ENCODE assay signal across 13 cellular contexts in the genomic region with DNA sequence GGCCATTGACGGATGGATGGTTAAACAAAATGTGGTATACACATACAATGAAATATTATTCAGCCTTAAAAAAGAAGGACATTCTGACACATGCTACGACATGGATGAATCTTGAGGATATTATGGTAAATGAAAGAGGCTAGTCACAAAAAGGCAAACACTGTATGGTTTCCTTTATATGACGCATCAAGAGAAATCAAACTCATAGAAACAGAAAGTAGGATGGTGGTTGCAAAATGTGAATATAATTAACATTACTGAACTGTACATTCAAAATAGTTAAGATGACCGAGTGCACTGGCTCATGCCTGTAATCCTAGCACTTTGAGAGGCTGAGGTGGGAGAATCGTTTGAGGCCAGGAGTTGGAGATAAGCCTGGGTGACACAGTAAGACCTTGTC.
"Had no signal": no experiment of that assay in that cellular context is flagged by ENCODE, and none has a peak within 500 bp of the region (broad histone marks: within the 10 kb centered on the region; RNA-seq: fewer than 3 reads in every experiment).

No MANE protein-coding gene starts in this region.

- DNase-seq: activated effector memory CD4-positive, alpha-beta T cell treated with anti-CD3 and anti-CD28 coated beads, Interleukin-2, amount 50 U/mL, for 16 hours; colonic mucosa; effector CD4-positive, alpha-beta T cell; esophagus squamous epithelium; mesendoderm; nucleus accumbens; stimulated activated CD4-positive, alpha-beta T cell treated with anti-CD3 and anti-CD28 coated beads, Interleukin-2, amount 100 ng/mL, for 48 hours; stimulated activated naive B cell treated with anti-CD40 and anti-IgM and Interleukin-4, amounts not matched to agents 10 μg/mL and 1 μg/mL and 100 μg/mL, for 72 hours; substantia nigra had no signal

- FAIRE-seq: endothelial cell of umbilical vein had no signal

- H3K27me3 ChIP-seq: colonic mucosa had no signal

- H3K4me1 Mint-ChIP-seq: nephron; stimulated activated naive B cell treated with anti-CD40 and anti-IgM and Interleukin-4, amounts not matched to agents 10 μg/mL and 1 μg/mL and 100 μg/mL, for 72 hours had no signal

- H3K4me3 Mint-ChIP-seq: nephron; stimulated activated naive B cell treated with anti-CD40 and anti-IgM and Interleukin-4, amounts not matched to agents 10 μg/mL and 1 μg/mL and 100 μg/mL, for 72 hours had no signal

- H3K4me3 ChIP-seq: colonic mucosa, esophagus squamous epithelium, tibial nerve had no signal

- ATAC-seq: Right ventricle myocardium inferior; stimulated activated naive B cell treated with anti-CD40 and anti-IgM and Interleukin-4, amounts not matched to agents 10 μg/mL and 1 μg/mL and 100 μg/mL, for 72 hours had no signal

- H3K27ac Mint-ChIP-seq: nephron; stimulated activated naive B cell treated with anti-CD40 and anti-IgM and Interleukin-4, amounts not matched to agents 10 μg/mL and 1 μg/mL and 100 μg/mL, for 72 hours had no signal

- H3K36me3 Mint-ChIP-seq: stimulated activated naive B cell treated with anti-CD40 and anti-IgM and Interleukin-4, amounts not matched to agents 10 μg/mL and 1 μg/mL and 100 μg/mL, for 72 hours had no signal

- H3K4me1 ChIP-seq: colonic mucosa, esophagus squamous epithelium, tibial nerve had no signal

- H3K36me3 ChIP-seq: colonic mucosa, esophagus squamous epithelium, tibial nerve had no signal

- H3K9me3 ChIP-seq: colonic mucosa, esophagus squamous epithelium, tibial nerve had no signal

- H3K27ac ChIP-seq: colonic mucosa, esophagus squamous epithelium, tibial nerve had no signal
